Comparison of ENCODE assay signal across 8 cellular contexts in the genomic region with DNA sequence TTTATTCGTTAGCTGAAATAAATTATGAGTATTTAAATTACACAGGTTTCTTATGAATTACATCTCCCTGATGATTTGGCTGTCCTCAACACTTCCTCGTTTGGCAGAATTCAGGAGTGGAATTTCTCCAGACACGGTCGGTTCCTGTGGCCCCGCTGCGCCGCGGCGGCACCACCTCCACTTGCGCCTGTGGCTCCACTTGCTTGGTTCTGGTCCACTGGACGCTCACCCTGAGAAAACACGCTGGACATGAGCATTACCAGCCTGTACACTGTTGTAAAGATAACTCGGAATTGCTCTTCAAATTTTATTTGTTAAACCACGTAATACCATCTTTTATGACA.
A peak's percentile ranks its signal among the peaks of the same experiment; 100 is the strongest.
DNase-seq lines count a peak whose midpoint lies in the region; TF ChIP-seq lines count a peak whose summit lies in the region.

No MANE protein-coding gene starts in this region.

- H3K79me2 ChIP-seq in H9 (ENCODE audit: insufficient read depth, low read length): no peaks in the 10 kb centered on the region
- 0 out of 2 replicates have a peak, but pooled peaks cover 3% of the 10 kb centered on the region for H3K79me2 ChIP-seq in OCI-LY1 (ENCODE audit: insufficient read depth, low read length)

- no peak overlapping the region for H3K14ac ChIP-seq in H9 (ENCODE audit: insufficient read depth, low read length)

- no peaks in the 10 kb centered on the region for H3K79me1 ChIP-seq in H9 (ENCODE audit: insufficient read depth, low read depth, low read length, poor library complexity, severe bottlenecking)

- peaks cover 33% of the 10 kb centered on the region for H3K36me3 ChIP-seq in OCI-LY1 (ENCODE audit: insufficient read depth, low read length)
- H3K36me3 ChIP-seq in esophagus (ENCODE audit: control insufficient read depth in 2 of 2, insufficient read depth in 2 of 2, low read length in 1 of 2): no peaks in the 10 kb centered on the region

- H2AFZ ChIP-seq in H9 (ENCODE audit: low read length) (no peak overlapping the region), OCI-LY1 (ENCODE audit: low read length) (peak overlapping the region; percentile 84; the same call in 1 of the 2 replicates)

- H3K9ac ChIP-seq in H9 (ENCODE audit: extremely low read depth, insufficient read length, low read length): no peak overlapping the region
- H3K9ac ChIP-seq in OCI-LY1 (ENCODE audit: low read length): peak overlapping the region; percentile 64

- peaks cover 11% of the 10 kb centered on the region in 2 experiments for H3K4me1 Mint-ChIP-seq in H9
- H3K4me1 Mint-ChIP-seq in osteocyte (ENCODE audit: unreplicated experiment): peaks cover 19% of the 10 kb centered on the region

- peak overlapping the region; percentile 90 for H3K4me3 ChIP-seq in GM12865 (ENCODE audit: low read depth, low read length)
- peak overlapping the region; percentile 83 for H3K4me3 ChIP-seq in OCI-LY1 (ENCODE audit: low read depth, low read length, poor library complexity, severe bottlenecking)
- peak overlapping the region; percentile 47 to 89 for H3K4me3 ChIP-seq in esophagus (ENCODE audit: low read depth in 1 of 2, low read length in 2 of 2)

- H3K23ac ChIP-seq in H9 (ENCODE audit: insufficient read length, low read depth, low read length): no peak overlapping the region

- H3K27ac Mint-ChIP-seq in H9: no peak overlapping the region
- H3K27ac Mint-ChIP-seq in osteocyte (ENCODE audit: unreplicated experiment): peak overlapping the region; percentile 91

- WGBS in H9 (ENCODE audit: extremely low coverage, insufficient read length, low lambda C conversion rate): no CpG with 5 or more reads among the region's 14 CpGs
- WGBS in esophagus, 2 donors: 4 to 6% methylated on average over 14 of the region's 14 CpGs

- H4K91ac ChIP-seq in H9 (ENCODE audit: insufficient read length, low read depth, low read length): no peak overlapping the region

- H2AK5ac ChIP-seq in H9 (ENCODE audit: insufficient read length, low read length): no peak overlapping the region

- H3K23me2 ChIP-seq in H9 (ENCODE audit: insufficient read length, low read depth, low read length, poor library complexity, severe bottlenecking): peaks cover 9% of the 10 kb centered on the region

- H3K9me3 Mint-ChIP-seq in H9: peaks cover 26 to 37% of the 10 kb centered on the region in 2 experiments
- H3K9me3 Mint-ChIP-seq in osteocyte (ENCODE audit: unreplicated experiment): peaks cover under 1% of the 10 kb centered on the region

- no peak overlapping the region for H2BK15ac ChIP-seq in H9 (ENCODE audit: low read depth, low read length)

- H3T11ph ChIP-seq in H9 (ENCODE audit: low read length): no peak overlapping the region

- H3K9me2 ChIP-seq in OCI-LY1 (ENCODE audit: low read depth, low read length): no peaks in the 10 kb centered on the region

- H3F3A ChIP-seq in OCI-LY1 (ENCODE audit: insufficient read depth, low read length): no peaks in the 10 kb centered on the region

- peak overlapping the region; percentile 65 for H3K4me2 ChIP-seq in H9 (ENCODE audit: insufficient read depth, insufficient read length, low read length)
- H3K4me2 ChIP-seq in OCI-LY1 (ENCODE audit: low read length): peak overlapping the region; percentile 89

- H4K20me1 ChIP-seq in H9 (ENCODE audit: control insufficient read depth, insufficient read depth, insufficient read length) (no peaks in the 10 kb centered on the region), OCI-LY1 (ENCODE audit: insufficient read depth, low read length) (no peaks in the 10 kb centered on the region)

- H2BK20ac ChIP-seq in H9 (ENCODE audit: low read depth, low read length, poor library complexity, severe bottlenecking): no peak overlapping the region

- H3K27me3 Mint-ChIP-seq in H9 (ENCODE audit: low read depth) (peaks cover 20% of the 10 kb centered on the region), osteocyte (ENCODE audit: unreplicated experiment) (no peaks in the 10 kb centered on the region)

- H3K56ac ChIP-seq in H9 (ENCODE audit: insufficient read length, low read depth, low read length): no peak overlapping the region

- TF ChIP-seq CTCF in GM12865 (IDR thresholded peaks at IDR 0.05; ENCODE audit: insufficient read depth, low read depth, low read length, missing control alignments): no peak
- no peak for TF ChIP-seq CTCF in H9 (conservative IDR thresholded peaks at IDR 0.05)
- TF ChIP-seq CTCF in OCI-LY1 (IDR thresholded peaks at IDR 0.05; ENCODE audit: low read length): no peak
- no peak for TF ChIP-seq CTCF in osteocyte (IDR thresholded peaks at IDR 0.05)

- H3K27me3 ChIP-seq in H9 (ENCODE audit: insufficient read depth, low read length) (no peaks in the 10 kb centered on the region), OCI-LY1 (ENCODE audit: insufficient read depth, low read length) (no peaks in the 10 kb centered on the region), esophagus (ENCODE audit: control insufficient read depth in 1 of 2, insufficient read depth in 2 of 2, low read length in 2 of 2) (no peaks in the 10 kb centered on the region)

- H3K4me3 Mint-ChIP-seq in H9 (peak overlapping the region; percentile 91 to 93), osteocyte (ENCODE audit: unreplicated experiment) (peak overlapping the region; percentile 95)

- no peak for DNase-seq in GM12865 (ENCODE audit: low read depth)
- no peak for DNase-seq in H9
- no peak for DNase-seq in osteocyte (ENCODE audit: extremely low spot score, unreplicated experiment)
- DNase-seq in NCI-H2029 (lab: John Stamatoyannopoulos, UW): no peak
- DNase-seq in islet precursor cell: no peak
- DNase-seq in T-helper 9 cell: no peak

- H2BK12ac ChIP-seq in H9 (ENCODE audit: insufficient read length, low read depth, low read length): no peak overlapping the region

- H3K4me1 ChIP-seq in H9 (ENCODE audit: insufficient read depth, low read length) (no peaks in the 10 kb centered on the region; the same call in 1 of the 2 replicates), OCI-LY1 (ENCODE audit: insufficient read depth, low read length, severe bottlenecking) (peaks cover 40% of the 10 kb centered on the region), esophagus (ENCODE audit: control insufficient read depth in 2 of 2, insufficient read depth in 2 of 2, low read length in 1 of 2) (peaks cover 5 to 6% of the 10 kb centered on the region in 2 donors)

- H3K18ac ChIP-seq in H9 (ENCODE audit: insufficient read length, low read depth, low read length): no peak overlapping the region

- H3K27ac ChIP-seq in H9 (ENCODE audit: insufficient read length, low read depth, low read length): no peak overlapping the region
- peak overlapping the region; percentile 15 for H3K27ac ChIP-seq in OCI-LY1 (ENCODE audit: low read depth, low read length, poor library complexity, severe bottlenecking)
- H3K27ac ChIP-seq in esophagus (ENCODE audit: low read depth in 2 of 2, low read length in 1 of 2): peak overlapping the region in 1 of 2 donors; percentile 38

- H3K4ac ChIP-seq in H9 (ENCODE audit: low read depth, low read length): no peak overlapping the region

- H3K9me3 ChIP-seq in H9 (ENCODE audit: control insufficient read depth, low read depth, low read length) (no peaks in the 10 kb centered on the region), OCI-LY1 (ENCODE audit: low read length) (no peaks in the 10 kb centered on the region), esophagus (ENCODE audit: control insufficient read depth in 2 of 2, insufficient read depth in 1 of 2, low read depth in 1 of 2, low read length in 1 of 2) (no peaks in the 10 kb centered on the region)

- H2BK120ac ChIP-seq in H9 (ENCODE audit: low read depth, low read length, poor library complexity, severe bottlenecking): no peak overlapping the region

- peaks cover 20 to 31% (median 30%) of the 10 kb centered on the region in 3 experiments for H3K36me3 Mint-ChIP-seq in H9 (ENCODE audit: insufficient read depth in 1 of 3, low read depth in 3 of 3)
- H3K36me3 Mint-ChIP-seq in osteocyte (ENCODE audit: unreplicated experiment): peaks cover 16% of the 10 kb centered on the region

- no peak overlapping the region for H2BK5ac ChIP-seq in H9 (ENCODE audit: insufficient read length, low read length)

- H4K5ac ChIP-seq in H9 (ENCODE audit: insufficient read length, low read depth, low read length): no peak overlapping the region

- H4K8ac ChIP-seq in H9 (replicated peaks; ENCODE audit: insufficient read length, low read depth, low read length): no peak overlapping the region
